11 cellular contexts compared by ENCODE assay signal in the genomic region with DNA sequence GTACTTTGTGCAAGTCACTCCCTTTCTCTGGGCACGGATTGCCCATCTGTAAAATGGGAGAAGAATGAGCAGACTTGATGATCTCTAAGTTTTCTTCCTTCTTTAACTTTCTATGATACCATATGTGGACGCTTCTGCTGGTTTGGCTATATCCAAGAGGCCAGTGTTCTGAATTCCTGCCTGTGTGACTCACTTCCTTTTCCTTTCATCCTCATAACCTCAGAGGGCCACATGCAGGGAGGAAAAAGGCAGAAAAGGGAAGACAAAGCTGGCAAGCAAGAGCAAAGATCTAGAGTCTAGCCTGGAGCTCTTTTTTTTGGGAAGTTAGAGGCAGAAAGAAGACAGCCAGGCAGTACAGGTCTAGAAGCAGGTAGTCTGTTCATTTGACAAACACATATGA.
DNase-seq lines count a peak whose midpoint lies in the region; ATAC-seq and TF ChIP-seq lines count a peak whose summit lies in the region.
"Had no signal": no experiment of that assay in that cellular context is flagged by ENCODE, and none has a peak within 500 bp of the region (broad histone marks: within the 10 kb centered on the region; RNA-seq: fewer than 3 reads in every experiment).

No MANE protein-coding gene starts in this region.

- no peaks in the 10 kb centered on the region for H4K20me1 ChIP-seq in H9 (ENCODE audit: control insufficient read depth, insufficient read depth, insufficient read length)

- no peaks in the 10 kb centered on the region for H3K36me3 ChIP-seq in RWPE2 (ENCODE audit: low read depth)
- H3K36me3 ChIP-seq: tibial nerve had no signal

- no peaks in the 10 kb centered on the region for H3K23me2 ChIP-seq in H9 (ENCODE audit: insufficient read length, low read depth, low read length, poor library complexity, severe bottlenecking)

- TF ChIP-seq CTCF in H9 (conservative IDR thresholded peaks at IDR 0.05) (no peak), RWPE2 (IDR thresholded peaks at IDR 0.05; ENCODE audit: poor library complexity, severe bottlenecking) (no peak), fibroblast of mammary gland (conservative IDR thresholded peaks at IDR 0.05; ENCODE audit: control insufficient read depth, insufficient read depth, low read depth, low read length) (no peak)

- no peak overlapping the region for H2BK15ac ChIP-seq in H9 (ENCODE audit: low read depth, low read length)

- H2BK5ac ChIP-seq in H9 (ENCODE audit: insufficient read length, low read length) = no peak overlapping the region

- peak overlapping the region in 1 of 3 experiments; percentile 32; a peak in 1 of 7 replicates for H3K27ac Mint-ChIP-seq in H9
- H3K27ac Mint-ChIP-seq: activated naive CD4-positive, alpha-beta T cell treated with anti-CD3 and anti-CD28 coated beads, Interleukin-2, amount 50 U/mL, for 24 hours had no signal

- no peaks in the 10 kb centered on the region for H3K79me2 ChIP-seq in H9 (ENCODE audit: insufficient read depth, low read length)

- no peak overlapping the region for H3K14ac ChIP-seq in H9 (ENCODE audit: insufficient read depth, low read length)

- H3K4me1 ChIP-seq in H9 (ENCODE audit: insufficient read depth, low read length) (peaks cover 24% of the 10 kb centered on the region), RWPE2 (ENCODE audit: insufficient read depth, poor library complexity, severe bottlenecking) (peaks cover 13% of the 10 kb centered on the region)

- H4K8ac ChIP-seq in H9 (replicated peaks; ENCODE audit: insufficient read length, low read depth, low read length) = no peak overlapping the region

- no peak overlapping the region for H3K27ac ChIP-seq in H9 (ENCODE audit: insufficient read length, low read depth, low read length)
- H3K27ac ChIP-seq in RWPE2 (ENCODE audit: poor library complexity, severe bottlenecking) = peak overlapping the region; percentile 69
- H3K27ac ChIP-seq: tibial nerve had no signal

- no peak overlapping the region for H2AFZ ChIP-seq in H9 (ENCODE audit: low read length)

- no peaks in the 10 kb centered on the region; the same call in none of the 2 replicates for H3K27me3 Mint-ChIP-seq in H9 (ENCODE audit: low read depth)
- H3K27me3 Mint-ChIP-seq: activated naive CD4-positive, alpha-beta T cell treated with anti-CD3 and anti-CD28 coated beads, Interleukin-2, amount 50 U/mL, for 24 hours had no signal

- no peaks in the 10 kb centered on the region for H3K36me3 Mint-ChIP-seq in H9 (ENCODE audit: insufficient read depth in 1 of 3, low read depth in 3 of 3)
- H3K36me3 Mint-ChIP-seq: activated naive CD4-positive, alpha-beta T cell treated with anti-CD3 and anti-CD28 coated beads, Interleukin-2, amount 50 U/mL, for 24 hours had no signal

- no peak overlapping the region for H2BK12ac ChIP-seq in H9 (ENCODE audit: insufficient read length, low read depth, low read length)

- no peak overlapping the region for H2BK120ac ChIP-seq in H9 (ENCODE audit: low read depth, low read length, poor library complexity, severe bottlenecking)

- H3T11ph ChIP-seq in H9 (ENCODE audit: low read length) = no peak overlapping the region

- H3K4me3 ChIP-seq in RWPE2 (ENCODE audit: severe bottlenecking) (no peak overlapping the region), fibroblast of mammary gland (ENCODE audit: control insufficient read depth, low read depth, low read length) (no peak overlapping the region)
- H3K4me3 ChIP-seq: tibial nerve had no signal

- ATAC-seq in RWPE2 (ENCODE audit: low read depth) (peak; percentile 89), GM21528 (IDR thresholded peaks at IDR 0.05; ENCODE audit: low FRiP score, unreplicated experiment) (no peak), HG03457 (IDR thresholded peaks at IDR 0.05; ENCODE audit: unreplicated experiment) (no peak), GM18858 (IDR thresholded peaks at IDR 0.05; ENCODE audit: unreplicated experiment) (no peak)

- no peak overlapping the region for H3K4ac ChIP-seq in H9 (ENCODE audit: low read depth, low read length)

- H3K79me1 ChIP-seq in H9 (ENCODE audit: insufficient read depth, low read depth, low read length, poor library complexity, severe bottlenecking) = no peaks in the 10 kb centered on the region

- H3K23ac ChIP-seq in H9 (ENCODE audit: insufficient read length, low read depth, low read length) = no peak overlapping the region

- H3K27me3 ChIP-seq in H9 (ENCODE audit: insufficient read depth, low read length) (no peaks in the 10 kb centered on the region), RWPE2 (ENCODE audit: insufficient read depth, poor library complexity, severe bottlenecking) (no peaks in the 10 kb centered on the region)
- H3K27me3 ChIP-seq: tibial nerve had no signal

- H2AK5ac ChIP-seq in H9 (ENCODE audit: insufficient read length, low read length) = no peak overlapping the region

- H3K9ac ChIP-seq in H9 (ENCODE audit: extremely low read depth, insufficient read length, low read length) = no peak overlapping the region

- WGBS in H9 (ENCODE audit: extremely low coverage, insufficient read length, low lambda C conversion rate) = no CpG with 5 or more reads among the region's 2 CpGs

- no peak overlapping the region for H2BK20ac ChIP-seq in H9 (ENCODE audit: low read depth, low read length, poor library complexity, severe bottlenecking)

- H3K9me3 ChIP-seq in H9 (ENCODE audit: control insufficient read depth, low read depth, low read length) (no peaks in the 10 kb centered on the region), RWPE2 (ENCODE audit: severe bottlenecking) (no peaks in the 10 kb centered on the region)
- H3K9me3 ChIP-seq: tibial nerve had no signal

- H3K4me1 Mint-ChIP-seq in H9 = peaks cover 37 to 46% of the 10 kb centered on the region in 2 experiments
- H3K4me1 Mint-ChIP-seq: activated naive CD4-positive, alpha-beta T cell treated with anti-CD3 and anti-CD28 coated beads, Interleukin-2, amount 50 U/mL, for 24 hours had no signal

- no peaks in the 10 kb centered on the region for H3K9me3 Mint-ChIP-seq in H9
- H3K9me3 Mint-ChIP-seq: activated naive CD4-positive, alpha-beta T cell treated with anti-CD3 and anti-CD28 coated beads, Interleukin-2, amount 50 U/mL, for 24 hours had no signal

- H3K4me3 Mint-ChIP-seq in H9 = no peak overlapping the region
- H3K4me3 Mint-ChIP-seq: activated naive CD4-positive, alpha-beta T cell treated with anti-CD3 and anti-CD28 coated beads, Interleukin-2, amount 50 U/mL, for 24 hours had no signal

- H3K56ac ChIP-seq in H9 (ENCODE audit: insufficient read length, low read depth, low read length) = no peak overlapping the region

- H4K91ac ChIP-seq in H9 (ENCODE audit: insufficient read length, low read depth, low read length) = no peak overlapping the region

- no peak overlapping the region for H3K4me2 ChIP-seq in H9 (ENCODE audit: insufficient read depth, insufficient read length, low read length)

- no peak overlapping the region for H4K5ac ChIP-seq in H9 (ENCODE audit: insufficient read length, low read depth, low read length)

- no peak overlapping the region for H3K18ac ChIP-seq in H9 (ENCODE audit: insufficient read length, low read depth, low read length)

- DNase-seq in H9 (peak; percentile 36), RWPE2 (ENCODE audit: low spot score) (no peak), fibroblast of mammary gland (ENCODE audit: low read depth) (peak; percentile 90), pulmonary artery endothelial cell (ENCODE audit: low read depth, low spot score) (peak; percentile 58)
- no peak for DNase-seq in stimulated activated CD4-positive, alpha-beta T cell treated with anti-CD3 and anti-CD28 coated beads, Interleukin-2, amount 100 ng/mL, for 48 hours
- DNase-seq: NCI-H1930 had no signal

Comparison
In these comparisons a context has a peak if more than half of its experiments do, and no peak if none do; other contexts are left out.
1. DNase-seq: peak in H9 (single experiment), fibroblast of mammary gland (single experiment) and pulmonary artery endothelial cell (single experiment); none in RWPE2 (single experiment) and stimulated activated CD4-positive, alpha-beta T cell treated with anti-CD3 and anti-CD28 coated beads, Interleukin-2, amount 100 ng/mL, for 48 hours (0 of 2).